ENCODE assay signal across 8 cellular contexts in genomic region chr4:76179398-76180318, GRCh38. TPM values are rescaled to one million over a fixed set of nuclear protein-coding genes. Genes with fewer than 3 reads are reported as not detected.
DNase-seq lines count a peak whose midpoint lies in the region; ATAC-seq, FAIRE-seq and TF ChIP-seq lines count a peak whose summit lies in the region.

No MANE protein-coding gene starts in this region.

- H3K27me3 ChIP-seq in endothelial cell of umbilical vein (ENCODE audit: control insufficient read depth in 2 of 2, insufficient read depth in 2 of 2, low read length in 2 of 2), result no peaks in the 10 kb centered on the region

- POLR2A ChIA-PET in endothelial cell of umbilical vein (lab: Charles Lee), result no interaction called here

- H3K9ac ChIP-seq in endothelial cell of umbilical vein (replicated peaks; ENCODE audit: extremely low read depth, insufficient read depth, low read length), result no peak overlapping the region

- peaks cover 5% of the 10 kb centered on the region for H3K79me2 ChIP-seq in endothelial cell of umbilical vein (ENCODE audit: control insufficient read depth, insufficient read depth, low read length)

- TF ChIP-seq POLR2A in endothelial cell of umbilical vein (IDR thresholded peaks at IDR 0.05; ENCODE audit: low read depth, low read length), result no peak

- BruUV-seq in endothelial cell of umbilical vein (replicated peaks; lab: Mats Ljungman, UMichigan), result no TSS peak

- H3K27ac ChIP-seq in endothelial cell of umbilical vein (ENCODE audit: insufficient read depth, low read depth, low read length), result no peak overlapping the region

- dilution Hi-C loops in endothelial cell of umbilical vein (cut with MboI; ENCODE audit: extremely low pct_ligation_motif_present, low sequenced_read_pairs), result no loop called here

- peaks cover 2% of the 10 kb centered on the region for H4K20me1 ChIP-seq in endothelial cell of umbilical vein (replicated peaks; ENCODE audit: control insufficient read depth, extremely low read depth, insufficient read depth, low read length)

- ATAC-seq in GM19467 (IDR thresholded peaks at IDR 0.05; ENCODE audit: unreplicated experiment), result peak; percentile 77

- H2AFZ ChIP-seq in endothelial cell of umbilical vein (ENCODE audit: low read depth, low read length), result no peak overlapping the region

- TF ChIP-seq CTCF in endothelial cell of umbilical vein (IDR thresholded peaks at IDR 0.05; ENCODE audit: extremely low read depth in 1 of 2, insufficient read depth in 1 of 2, low read depth in 1 of 2, low read length in 2 of 2), result peak; percentile 85 to 86

- DNase-seq in CMK (ENCODE audit: low read depth) (peak; percentile 20), HT-29 (ENCODE audit: low spot score) (peak; percentile 91), NOMO-1 treated with DMSO at 0.1 percent for 48 hours (lab: John Stamatoyannopoulos, UW; ENCODE audit: unreplicated experiment) (peak; percentile 78), endothelial cell of umbilical vein (ENCODE audit: low read depth, low spot score) (peak; percentile 78), middle frontal gyrus (ENCODE audit: extremely low spot score, low spot score) (peak; percentile 67)
- DNase-seq in activated CD8-positive, alpha-beta memory T cell treated with anti-CD3 and anti-CD28 coated beads for 4 hours (ENCODE audit: low read depth in 2 of 2), result peak; percentile 44 to 67
- DNase-seq in stimulated activated CD8-positive, alpha-beta memory T cell treated with anti-CD3 and anti-CD28 coated beads, Interleukin-4, amount 100 ng/mL, for 4 hours (ENCODE audit: low read depth in 2 of 2, low spot score in 1 of 2), result peak; percentile 38 to 67

- H3K9me3 ChIP-seq in endothelial cell of umbilical vein (replicated peaks; ENCODE audit: control insufficient read depth, insufficient read depth, low read length), result no peaks in the 10 kb centered on the region

- FAIRE-seq in endothelial cell of umbilical vein (lab: Jason Lieb, UNC), result peak; percentile 55

- no peak overlapping the region for H3K4me2 ChIP-seq in endothelial cell of umbilical vein (ENCODE audit: insufficient read depth, low read length)

- peaks cover 0 to 2% of the 10 kb centered on the region in 2 experiments for H3K36me3 ChIP-seq in endothelial cell of umbilical vein (ENCODE audit: control insufficient read depth in 2 of 2, extremely low read depth in 1 of 2, insufficient read depth in 2 of 2, low read length in 2 of 2)

- CTCF ChIA-PET in endothelial cell of umbilical vein (lab: Charles Lee), result interaction anchor here (0.6 to 7.7 kb wide), 70 partner anchors 10 to 1178 kb away, joined by 3 to 310 read pairs (median 4); partner anchors contain the start of genes CCDC158, FAM47E, NUP54 and SCARB2

- H3K9me1 ChIP-seq in endothelial cell of umbilical vein (replicated peaks; ENCODE audit: control insufficient read depth, extremely low read depth, insufficient read depth, low read length), result no peaks in the 10 kb centered on the region

- intact Hi-C loops in endothelial cell of umbilical vein (cut with micrococcal nuclease), result loop anchor here (1.0 to 5.0 kb wide), 5 partner anchors 34 to 325 kb away; partner anchors contain the start of gene SCARB2

- no peak overlapping the region for H3K4me3 ChIP-seq in endothelial cell of umbilical vein (replicated peaks in 1 of 3; ENCODE audit: insufficient read depth in 1 of 3, low read depth in 1 of 3, low read length in 3 of 3)

- H3K4me1 ChIP-seq in endothelial cell of umbilical vein (ENCODE audit: control insufficient read depth, extremely low read depth, insufficient read depth, low read length), result peaks cover 4% of the 10 kb centered on the region

TF ChIP-seq in endothelial cell of umbilical vein, 7 proteins besides CTCF, POLR2A, EP300 and RAD21:
- TF ChIP-seq GATA2 (IDR thresholded peaks at IDR 0.05; ENCODE audit: insufficient read depth, insufficient read length, low read depth, low read length), result no peak

RNA-seq across cellular contexts. Expression of gene NUP54, which starts 31.5 kb away (rescaled TPM):
- total RNA-seq in HT-29 (2014; rRNA removed; shearing (Covaris generic)), result 29.1 and 43.6 TPM in 2 replicates
- total RNA-seq in endothelial cell of umbilical vein, result 45.7 and 49.9 TPM in 2 replicates
- 15.4 and 25.7 TPM in 2 replicates for polyA plus RNA-seq in endothelial cell of umbilical vein
- polyA plus RNA-seq in endothelial cell of umbilical vein (2011; cell fraction: cytosol; rRNA removed), result 28.7 and 30.3 TPM in 2 replicates
- polyA plus RNA-seq in endothelial cell of umbilical vein (2011; cell fraction: nucleus; rRNA removed), result 36.4 and 52.6 TPM in 2 replicates
- polyA plus RNA-seq in endothelial cell of umbilical vein (2012), result 21.4 and 32.6 TPM in 2 replicates
- 52.7 and 75.3 TPM in 2 replicates for polyA minus RNA-seq in endothelial cell of umbilical vein
- 19.3 TPM for polyA minus RNA-seq in endothelial cell of umbilical vein (2011; cell fraction: cytosol; rRNA and poly(A)+ RNA removed)
- 34.6 and 56.3 TPM in 2 replicates for polyA minus RNA-seq in endothelial cell of umbilical vein (2011; cell fraction: nucleus; rRNA and poly(A)+ RNA removed)

RNA-seq across cellular contexts. Expression of gene SCARB2, which starts 34.0 kb away (rescaled TPM):
- total RNA-seq in HT-29 (2014; rRNA removed; shearing (Covaris generic)), result 99.5 and 105 TPM in 2 replicates
- 116 and 122 TPM in 2 replicates for total RNA-seq in endothelial cell of umbilical vein
- 63.2 and 75.2 TPM in 2 replicates for polyA plus RNA-seq in endothelial cell of umbilical vein
- 62.2 and 64.5 TPM in 2 replicates for polyA plus RNA-seq in endothelial cell of umbilical vein (2011; cell fraction: cytosol; rRNA removed)
- 61.7 and 70.8 TPM in 2 replicates for polyA plus RNA-seq in endothelial cell of umbilical vein (2011; cell fraction: nucleus; rRNA removed)
- 129 and 153 TPM in 2 replicates for polyA plus RNA-seq in endothelial cell of umbilical vein (2012)
- polyA minus RNA-seq in endothelial cell of umbilical vein, result 218 and 228 TPM in 2 replicates
- 26.6 TPM for polyA minus RNA-seq in endothelial cell of umbilical vein (2011; cell fraction: cytosol; rRNA and poly(A)+ RNA removed)
- 62.6 and 93.7 TPM in 2 replicates for polyA minus RNA-seq in endothelial cell of umbilical vein (2011; cell fraction: nucleus; rRNA and poly(A)+ RNA removed)

Comparison
In these comparisons a context has a peak if more than half of its experiments do, and no peak if none do; other contexts are left out.
1. DNase-seq: peak in every context shown above with its lines; median percentile 91 in HT-29; 78 in NOMO-1 treated with DMSO at 0.1 percent for 48 hours; 78 in endothelial cell of umbilical vein; 67 in middle frontal gyrus; 56 in activated CD8-positive, alpha-beta memory T cell treated with anti-CD3 and anti-CD28 coated beads for 4 hours; 52 in stimulated activated CD8-positive, alpha-beta memory T cell treated with anti-CD3 and anti-CD28 coated beads, Interleukin-4, amount 100 ng/mL, for 4 hours; 20 in CMK.